In the genomic region with DNA sequence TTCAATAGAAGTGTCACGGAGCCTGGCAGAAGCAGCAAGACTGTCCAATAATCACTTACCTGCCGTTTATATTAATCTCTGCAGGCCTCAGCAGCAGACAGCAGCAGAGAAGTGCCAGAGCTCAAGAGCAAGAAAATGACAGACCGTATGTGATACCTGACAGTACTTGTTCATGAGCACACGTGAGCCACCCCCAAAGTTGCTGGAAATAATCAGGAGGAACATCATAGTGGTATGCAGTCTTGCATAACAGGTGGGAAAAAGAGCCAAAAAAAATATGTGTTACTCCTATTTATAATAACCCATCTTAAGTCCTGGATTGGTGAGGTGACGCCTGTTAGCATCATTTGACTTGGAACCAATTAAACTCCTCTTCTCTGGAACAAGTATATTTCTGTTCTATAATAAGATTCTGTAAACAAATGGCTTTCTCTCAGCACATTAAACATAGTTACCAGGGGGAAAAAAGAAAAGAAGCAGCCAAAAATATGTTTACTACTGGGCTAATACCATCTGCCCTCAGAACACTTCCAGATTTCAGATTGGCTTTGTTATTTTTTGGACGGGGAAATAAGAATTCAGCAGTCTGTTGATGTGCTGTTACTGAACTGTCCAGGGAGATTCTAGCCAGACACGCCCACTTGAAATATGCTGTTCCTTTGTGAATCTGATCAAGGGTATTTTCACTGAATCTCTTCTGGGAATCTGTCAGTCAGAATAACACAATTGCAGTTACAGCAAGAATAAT, we compare ENCODE assay signal across 1 cellular context.
TF ChIP-seq lines count a peak whose summit lies in the region.

No MANE protein-coding gene starts in this region.

TF ChIP-seq in SK-N-SH treated with all-trans-retinoic acid at 6 μM for 48 hours, 23 proteins besides CTCF, POLR2A, EP300 and RAD21 (continued from another document):
- TF ChIP-seq, protein P1, sequence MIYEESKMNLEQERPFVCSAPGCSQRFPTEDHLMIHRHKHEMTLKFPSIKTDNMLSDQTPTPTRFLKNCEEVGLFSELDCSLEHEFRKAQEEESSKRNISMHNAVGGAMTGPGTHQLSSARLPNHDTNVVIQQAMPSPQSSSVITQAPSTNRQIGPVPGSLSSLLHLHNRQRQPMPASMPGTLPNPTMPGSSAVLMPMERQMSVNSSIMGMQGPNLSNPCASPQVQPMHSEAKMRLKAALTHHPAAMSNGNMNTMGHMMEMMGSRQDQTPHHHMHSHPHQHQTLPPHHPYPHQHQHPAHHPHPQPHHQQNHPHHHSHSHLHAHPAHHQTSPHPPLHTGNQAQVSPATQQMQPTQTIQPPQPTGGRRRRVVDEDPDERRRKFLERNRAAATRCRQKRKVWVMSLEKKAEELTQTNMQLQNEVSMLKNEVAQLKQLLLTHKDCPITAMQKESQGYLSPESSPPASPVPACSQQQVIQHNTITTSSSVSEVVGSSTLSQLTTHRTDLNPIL (CRISPR knock-in tag; IDR thresholded peaks at IDR 0.05; ENCODE audit: low read depth): no peak
- no peak for TF ChIP-seq ZNF565 (CRISPR knock-in tag; conservative IDR thresholded peaks at IDR 0.05; ENCODE audit: low read depth)
- TF ChIP-seq ZFP30 (CRISPR knock-in tag; IDR thresholded peaks at IDR 0.05): no peak
- no peak for TF ChIP-seq ISL1 (CRISPR knock-in tag; IDR thresholded peaks at IDR 0.05)
- TF ChIP-seq, protein P2, sequence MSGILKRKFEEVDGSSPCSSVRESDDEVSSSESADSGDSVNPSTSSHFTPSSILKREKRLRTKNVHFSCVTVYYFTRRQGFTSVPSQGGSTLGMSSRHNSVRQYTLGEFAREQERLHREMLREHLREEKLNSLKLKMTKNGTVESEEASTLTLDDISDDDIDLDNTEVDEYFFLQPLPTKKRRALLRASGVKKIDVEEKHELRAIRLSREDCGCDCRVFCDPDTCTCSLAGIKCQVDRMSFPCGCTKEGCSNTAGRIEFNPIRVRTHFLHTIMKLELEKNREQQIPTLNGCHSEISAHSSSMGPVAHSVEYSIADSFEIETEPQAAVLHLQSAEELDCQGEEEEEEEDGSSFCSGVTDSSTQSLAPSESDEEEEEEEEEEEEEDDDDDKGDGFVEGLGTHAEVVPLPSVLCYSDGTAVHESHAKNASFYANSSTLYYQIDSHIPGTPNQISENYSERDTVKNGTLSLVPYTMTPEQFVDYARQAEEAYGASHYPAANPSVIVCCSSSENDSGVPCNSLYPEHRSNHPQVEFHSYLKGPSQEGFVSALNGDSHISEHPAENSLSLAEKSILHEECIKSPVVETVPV (CRISPR knock-in tag; IDR thresholded peaks at IDR 0.05): no peak
- no peak for TF ChIP-seq RARB (CRISPR knock-in tag; IDR thresholded peaks at IDR 0.05)
- TF ChIP-seq ZFP3 (CRISPR knock-in tag; IDR thresholded peaks at IDR 0.05): no peak
- TF ChIP-seq, protein P3, sequence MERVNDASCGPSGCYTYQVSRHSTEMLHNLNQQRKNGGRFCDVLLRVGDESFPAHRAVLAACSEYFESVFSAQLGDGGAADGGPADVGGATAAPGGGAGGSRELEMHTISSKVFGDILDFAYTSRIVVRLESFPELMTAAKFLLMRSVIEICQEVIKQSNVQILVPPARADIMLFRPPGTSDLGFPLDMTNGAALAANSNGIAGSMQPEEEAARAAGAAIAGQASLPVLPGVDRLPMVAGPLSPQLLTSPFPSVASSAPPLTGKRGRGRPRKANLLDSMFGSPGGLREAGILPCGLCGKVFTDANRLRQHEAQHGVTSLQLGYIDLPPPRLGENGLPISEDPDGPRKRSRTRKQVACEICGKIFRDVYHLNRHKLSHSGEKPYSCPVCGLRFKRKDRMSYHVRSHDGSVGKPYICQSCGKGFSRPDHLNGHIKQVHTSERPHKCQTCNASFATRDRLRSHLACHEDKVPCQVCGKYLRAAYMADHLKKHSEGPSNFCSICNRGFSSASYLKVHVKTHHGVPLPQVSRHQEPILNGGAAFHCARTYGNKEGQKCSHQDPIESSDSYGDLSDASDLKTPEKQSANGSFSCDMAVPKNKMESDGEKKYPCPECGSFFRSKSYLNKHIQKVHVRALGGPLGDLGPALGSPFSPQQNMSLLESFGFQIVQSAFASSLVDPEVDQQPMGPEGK (CRISPR knock-in tag; IDR thresholded peaks at IDR 0.05; ENCODE audit: borderline replicate concordance): no peak
- TF ChIP-seq TCF4 (CRISPR knock-in tag; IDR thresholded peaks at IDR 0.05; ENCODE audit: borderline replicate concordance): no peak
- TF ChIP-seq SNAI2 (CRISPR knock-in tag; IDR thresholded peaks at IDR 0.05): no peak
- no peak for TF ChIP-seq ZNF8 (CRISPR knock-in tag; IDR thresholded peaks at IDR 0.05)
- TF ChIP-seq, protein P4, sequence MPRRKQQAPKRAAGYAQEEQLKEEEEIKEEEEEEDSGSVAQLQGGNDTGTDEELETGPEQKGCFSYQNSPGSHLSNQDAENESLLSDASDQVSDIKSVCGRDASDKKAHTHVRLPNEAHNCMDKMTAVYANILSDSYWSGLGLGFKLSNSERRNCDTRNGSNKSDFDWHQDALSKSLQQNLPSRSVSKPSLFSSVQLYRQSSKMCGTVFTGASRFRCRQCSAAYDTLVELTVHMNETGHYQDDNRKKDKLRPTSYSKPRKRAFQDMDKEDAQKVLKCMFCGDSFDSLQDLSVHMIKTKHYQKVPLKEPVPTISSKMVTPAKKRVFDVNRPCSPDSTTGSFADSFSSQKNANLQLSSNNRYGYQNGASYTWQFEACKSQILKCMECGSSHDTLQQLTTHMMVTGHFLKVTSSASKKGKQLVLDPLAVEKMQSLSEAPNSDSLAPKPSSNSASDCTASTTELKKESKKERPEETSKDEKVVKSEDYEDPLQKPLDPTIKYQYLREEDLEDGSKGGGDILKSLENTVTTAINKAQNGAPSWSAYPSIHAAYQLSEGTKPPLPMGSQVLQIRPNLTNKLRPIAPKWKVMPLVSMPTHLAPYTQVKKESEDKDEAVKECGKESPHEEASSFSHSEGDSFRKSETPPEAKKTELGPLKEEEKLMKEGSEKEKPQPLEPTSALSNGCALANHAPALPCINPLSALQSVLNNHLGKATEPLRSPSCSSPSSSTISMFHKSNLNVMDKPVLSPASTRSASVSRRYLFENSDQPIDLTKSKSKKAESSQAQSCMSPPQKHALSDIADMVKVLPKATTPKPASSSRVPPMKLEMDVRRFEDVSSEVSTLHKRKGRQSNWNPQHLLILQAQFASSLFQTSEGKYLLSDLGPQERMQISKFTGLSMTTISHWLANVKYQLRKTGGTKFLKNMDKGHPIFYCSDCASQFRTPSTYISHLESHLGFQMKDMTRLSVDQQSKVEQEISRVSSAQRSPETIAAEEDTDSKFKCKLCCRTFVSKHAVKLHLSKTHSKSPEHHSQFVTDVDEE (CRISPR knock-in tag; IDR thresholded peaks at IDR 0.05): no peak
- no peak for TF ChIP-seq TOX (CRISPR knock-in tag; IDR thresholded peaks at IDR 0.05; ENCODE audit: borderline replicate concordance)
- no peak for TF ChIP-seq GLIS3 (CRISPR knock-in tag; IDR thresholded peaks at IDR 0.05)
- TF ChIP-seq ZNF70 (CRISPR knock-in tag; IDR thresholded peaks at IDR 0.05): no peak
TF ChIP-seq in SK-N-SH treated with all-trans-retinoic acid at 6 μM for 48 hours: peak in this region for 0.
